1 cellular context compared by ENCODE assay signal in the genomic region with DNA sequence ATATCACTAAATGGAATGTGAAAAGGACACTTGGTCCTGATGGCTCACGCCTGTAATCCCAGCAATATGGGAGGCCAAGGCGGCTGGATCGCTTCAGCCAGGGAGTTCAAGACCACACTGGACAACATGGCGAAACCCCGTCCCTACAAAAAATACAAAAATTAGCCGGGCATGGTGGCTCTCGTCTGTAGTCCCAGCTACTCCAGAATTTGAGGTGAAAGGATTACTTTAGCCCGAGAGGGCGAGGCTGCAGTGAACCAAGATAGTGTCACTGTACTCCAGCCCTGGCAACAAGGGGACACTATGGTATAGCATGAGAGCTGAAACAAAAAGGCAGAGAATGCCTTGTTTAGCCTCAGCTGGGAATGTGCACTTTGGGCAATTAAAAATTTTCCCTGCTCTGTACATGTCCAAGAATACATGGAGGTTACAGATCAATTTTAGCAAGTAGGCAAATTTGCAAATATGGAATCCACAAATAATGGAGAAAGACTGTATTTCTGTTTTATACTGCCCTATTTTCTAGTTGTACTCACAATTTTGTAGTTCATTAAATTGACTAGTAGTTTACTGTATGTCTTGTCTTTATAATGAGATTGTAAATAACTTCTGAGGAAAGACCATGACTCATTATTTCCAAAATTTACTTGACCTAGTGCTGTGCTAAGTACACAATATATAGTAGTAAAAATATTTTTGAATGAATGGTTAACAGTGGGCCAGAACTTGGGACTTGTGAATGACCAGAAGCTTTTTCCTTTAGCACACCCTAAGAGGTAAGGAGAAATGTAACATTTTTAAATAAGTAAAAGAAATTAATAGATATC.
TF ChIP-seq lines count a peak whose summit lies in the region.

No MANE protein-coding gene starts in this region.

TF ChIP-seq in K562, 482 proteins besides CTCF, POLR2A, EP300 and RAD21 (continued from another document and continues in another):
- TF ChIP-seq, protein P1, sequence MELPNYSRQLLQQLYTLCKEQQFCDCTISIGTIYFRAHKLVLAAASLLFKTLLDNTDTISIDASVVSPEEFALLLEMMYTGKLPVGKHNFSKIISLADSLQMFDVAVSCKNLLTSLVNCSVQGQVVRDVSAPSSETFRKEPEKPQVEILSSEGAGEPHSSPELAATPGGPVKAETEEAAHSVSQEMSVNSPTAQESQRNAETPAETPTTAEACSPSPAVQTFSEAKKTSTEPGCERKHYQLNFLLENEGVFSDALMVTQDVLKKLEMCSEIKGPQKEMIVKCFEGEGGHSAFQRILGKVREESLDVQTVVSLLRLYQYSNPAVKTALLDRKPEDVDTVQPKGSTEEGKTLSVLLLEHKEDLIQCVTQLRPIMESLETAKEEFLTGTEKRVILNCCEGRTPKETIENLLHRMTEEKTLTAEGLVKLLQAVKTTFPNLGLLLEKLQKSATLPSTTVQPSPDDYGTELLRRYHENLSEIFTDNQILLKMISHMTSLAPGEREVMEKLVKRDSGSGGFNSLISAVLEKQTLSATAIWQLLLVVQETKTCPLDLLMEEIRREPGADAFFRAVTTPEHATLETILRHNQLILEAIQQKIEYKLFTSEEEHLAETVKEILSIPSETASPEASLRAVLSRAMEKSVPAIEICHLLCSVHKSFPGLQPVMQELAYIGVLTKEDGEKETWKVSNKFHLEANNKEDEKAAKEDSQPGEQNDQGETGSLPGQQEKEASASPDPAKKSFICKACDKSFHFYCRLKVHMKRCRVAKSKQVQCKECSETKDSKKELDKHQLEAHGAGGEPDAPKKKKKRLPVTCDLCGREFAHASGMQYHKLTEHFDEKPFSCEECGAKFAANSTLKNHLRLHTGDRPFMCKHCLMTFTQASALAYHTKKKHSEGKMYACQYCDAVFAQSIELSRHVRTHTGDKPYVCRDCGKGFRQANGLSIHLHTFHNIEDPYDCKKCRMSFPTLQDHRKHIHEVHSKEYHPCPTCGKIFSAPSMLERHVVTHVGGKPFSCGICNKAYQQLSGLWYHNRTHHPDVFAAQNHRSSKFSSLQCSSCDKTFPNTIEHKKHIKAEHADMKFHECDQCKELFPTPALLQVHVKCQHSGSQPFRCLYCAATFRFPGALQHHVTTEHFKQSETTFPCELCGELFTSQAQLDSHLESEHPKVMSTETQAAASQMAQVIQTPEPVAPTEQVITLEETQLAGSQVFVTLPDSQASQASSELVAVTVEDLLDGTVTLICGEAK (IDR thresholded peaks at IDR 0.05), result no peak
- TF ChIP-seq, protein P1 (CRISPR knock-in tag; IDR thresholded peaks at IDR 0.05), result no peak
- TF ChIP-seq NCOR1 (IDR thresholded peaks at IDR 0.05), result no peak
- no peak for TF ChIP-seq ZNF121 (CRISPR knock-in tag; conservative IDR thresholded peaks at IDR 0.05)
- no peak for TF ChIP-seq TCFL5 (CRISPR knock-in tag; conservative IDR thresholded peaks at IDR 0.05)
- TF ChIP-seq, protein P2, sequence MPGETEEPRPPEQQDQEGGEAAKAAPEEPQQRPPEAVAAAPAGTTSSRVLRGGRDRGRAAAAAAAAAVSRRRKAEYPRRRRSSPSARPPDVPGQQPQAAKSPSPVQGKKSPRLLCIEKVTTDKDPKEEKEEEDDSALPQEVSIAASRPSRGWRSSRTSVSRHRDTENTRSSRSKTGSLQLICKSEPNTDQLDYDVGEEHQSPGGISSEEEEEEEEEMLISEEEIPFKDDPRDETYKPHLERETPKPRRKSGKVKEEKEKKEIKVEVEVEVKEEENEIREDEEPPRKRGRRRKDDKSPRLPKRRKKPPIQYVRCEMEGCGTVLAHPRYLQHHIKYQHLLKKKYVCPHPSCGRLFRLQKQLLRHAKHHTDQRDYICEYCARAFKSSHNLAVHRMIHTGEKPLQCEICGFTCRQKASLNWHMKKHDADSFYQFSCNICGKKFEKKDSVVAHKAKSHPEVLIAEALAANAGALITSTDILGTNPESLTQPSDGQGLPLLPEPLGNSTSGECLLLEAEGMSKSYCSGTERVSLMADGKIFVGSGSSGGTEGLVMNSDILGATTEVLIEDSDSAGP (CRISPR knock-in tag; IDR thresholded peaks at IDR 0.05), result no peak
- TF ChIP-seq, protein P3, sequence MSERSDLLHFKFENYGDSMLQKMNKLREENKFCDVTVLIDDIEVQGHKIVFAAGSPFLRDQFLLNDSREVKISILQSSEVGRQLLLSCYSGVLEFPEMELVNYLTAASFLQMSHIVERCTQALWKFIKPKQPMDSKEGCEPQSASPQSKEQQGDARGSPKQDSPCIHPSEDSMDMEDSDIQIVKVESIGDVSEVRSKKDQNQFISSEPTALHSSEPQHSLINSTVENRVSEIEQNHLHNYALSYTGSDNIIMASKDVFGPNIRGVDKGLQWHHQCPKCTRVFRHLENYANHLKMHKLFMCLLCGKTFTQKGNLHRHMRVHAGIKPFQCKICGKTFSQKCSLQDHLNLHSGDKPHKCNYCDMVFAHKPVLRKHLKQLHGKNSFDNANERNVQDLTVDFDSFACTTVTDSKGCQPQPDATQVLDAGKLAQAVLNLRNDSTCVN (CRISPR knock-in tag; IDR thresholded peaks at IDR 0.05), result no peak
- TF ChIP-seq NFIC (IDR thresholded peaks at IDR 0.05), result no peak
- TF ChIP-seq HDAC1 (IDR thresholded peaks at IDR 0.05), result 0 out of 4 replicates have a peak, but pooled peaks of 1 of the 2 experiments have one; percentile 8
- TF ChIP-seq ZBED1 (IDR thresholded peaks at IDR 0.05), result no peak
- no peak for TF ChIP-seq MEF2D (tag; conservative IDR thresholded peaks at IDR 0.05; ENCODE audit: low read depth)
- TF ChIP-seq STAG1 (CRISPR knock-in tag; IDR thresholded peaks at IDR 0.05; ENCODE audit: borderline replicate concordance), result no peak
- TF ChIP-seq KAT8 (IDR thresholded peaks at IDR 0.05; ENCODE audit: low read depth), result no peak
- TF ChIP-seq POLR2G (IDR thresholded peaks at IDR 0.05; ENCODE audit: low read depth, low read length), result no peak
- no peak for TF ChIP-seq ZNF224 (CRISPR knock-in tag; IDR thresholded peaks at IDR 0.05)
- no peak for TF ChIP-seq TCF3 (CRISPR knock-in tag; IDR thresholded peaks at IDR 0.05)
- TF ChIP-seq SP2 (IDR thresholded peaks at IDR 0.05; ENCODE audit: extremely low read depth, low read depth, low read length, poor library complexity, severe bottlenecking), result no peak
- 0 out of 2 replicates have a peak, but pooled peaks have one; percentile 16 for TF ChIP-seq HDAC2 (IDR thresholded peaks at IDR 0.05)
- no peak for TF ChIP-seq ZFPM2 (CRISPR knock-in tag; IDR thresholded peaks at IDR 0.05)
- TF ChIP-seq ZNF445 (CRISPR knock-in tag; IDR thresholded peaks at IDR 0.05; ENCODE audit: low read depth), result no peak
- TF ChIP-seq, protein P4, sequence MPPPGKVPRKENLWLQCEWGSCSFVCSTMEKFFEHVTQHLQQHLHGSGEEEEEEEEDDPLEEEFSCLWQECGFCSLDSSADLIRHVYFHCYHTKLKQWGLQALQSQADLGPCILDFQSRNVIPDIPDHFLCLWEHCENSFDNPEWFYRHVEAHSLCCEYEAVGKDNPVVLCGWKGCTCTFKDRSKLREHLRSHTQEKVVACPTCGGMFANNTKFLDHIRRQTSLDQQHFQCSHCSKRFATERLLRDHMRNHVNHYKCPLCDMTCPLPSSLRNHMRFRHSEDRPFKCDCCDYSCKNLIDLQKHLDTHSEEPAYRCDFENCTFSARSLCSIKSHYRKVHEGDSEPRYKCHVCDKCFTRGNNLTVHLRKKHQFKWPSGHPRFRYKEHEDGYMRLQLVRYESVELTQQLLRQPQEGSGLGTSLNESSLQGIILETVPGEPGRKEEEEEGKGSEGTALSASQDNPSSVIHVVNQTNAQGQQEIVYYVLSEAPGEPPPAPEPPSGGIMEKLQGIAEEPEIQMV (tag; conservative IDR thresholded peaks at IDR 0.05; ENCODE audit: low read depth), result no peak
- no peak for TF ChIP-seq ZNF444 (CRISPR knock-in tag; IDR thresholded peaks at IDR 0.05)
- TF ChIP-seq ZNF699 (CRISPR knock-in tag; IDR thresholded peaks at IDR 0.05; ENCODE audit: insufficient replicate concordance), result no peak
- no peak for TF ChIP-seq ZNF764 (CRISPR knock-in tag; IDR thresholded peaks at IDR 0.05; ENCODE audit: low read depth)
- no peak for TF ChIP-seq PHB2 (IDR thresholded peaks at IDR 0.05; ENCODE audit: low read depth)
- no peak for TF ChIP-seq LARP7 (IDR thresholded peaks at IDR 0.05)
- no peak for TF ChIP-seq MYBL2 (IDR thresholded peaks at IDR 0.05; ENCODE audit: low read depth)
- no peak for TF ChIP-seq MYBL2 (CRISPR knock-in tag; IDR thresholded peaks at IDR 0.05; ENCODE audit: borderline replicate concordance)
- no peak for TF ChIP-seq ADNP (tag; IDR thresholded peaks at IDR 0.05)
- TF ChIP-seq KDM1A (IDR thresholded peaks at IDR 0.05), result no peak
- no peak for TF ChIP-seq ZC3H4 (CRISPR knock-in tag; IDR thresholded peaks at IDR 0.05; ENCODE audit: borderline replicate concordance)
- no peak for TF ChIP-seq ZNF184 (CRISPR knock-in tag; IDR thresholded peaks at IDR 0.05)
- TF ChIP-seq, protein P5, sequence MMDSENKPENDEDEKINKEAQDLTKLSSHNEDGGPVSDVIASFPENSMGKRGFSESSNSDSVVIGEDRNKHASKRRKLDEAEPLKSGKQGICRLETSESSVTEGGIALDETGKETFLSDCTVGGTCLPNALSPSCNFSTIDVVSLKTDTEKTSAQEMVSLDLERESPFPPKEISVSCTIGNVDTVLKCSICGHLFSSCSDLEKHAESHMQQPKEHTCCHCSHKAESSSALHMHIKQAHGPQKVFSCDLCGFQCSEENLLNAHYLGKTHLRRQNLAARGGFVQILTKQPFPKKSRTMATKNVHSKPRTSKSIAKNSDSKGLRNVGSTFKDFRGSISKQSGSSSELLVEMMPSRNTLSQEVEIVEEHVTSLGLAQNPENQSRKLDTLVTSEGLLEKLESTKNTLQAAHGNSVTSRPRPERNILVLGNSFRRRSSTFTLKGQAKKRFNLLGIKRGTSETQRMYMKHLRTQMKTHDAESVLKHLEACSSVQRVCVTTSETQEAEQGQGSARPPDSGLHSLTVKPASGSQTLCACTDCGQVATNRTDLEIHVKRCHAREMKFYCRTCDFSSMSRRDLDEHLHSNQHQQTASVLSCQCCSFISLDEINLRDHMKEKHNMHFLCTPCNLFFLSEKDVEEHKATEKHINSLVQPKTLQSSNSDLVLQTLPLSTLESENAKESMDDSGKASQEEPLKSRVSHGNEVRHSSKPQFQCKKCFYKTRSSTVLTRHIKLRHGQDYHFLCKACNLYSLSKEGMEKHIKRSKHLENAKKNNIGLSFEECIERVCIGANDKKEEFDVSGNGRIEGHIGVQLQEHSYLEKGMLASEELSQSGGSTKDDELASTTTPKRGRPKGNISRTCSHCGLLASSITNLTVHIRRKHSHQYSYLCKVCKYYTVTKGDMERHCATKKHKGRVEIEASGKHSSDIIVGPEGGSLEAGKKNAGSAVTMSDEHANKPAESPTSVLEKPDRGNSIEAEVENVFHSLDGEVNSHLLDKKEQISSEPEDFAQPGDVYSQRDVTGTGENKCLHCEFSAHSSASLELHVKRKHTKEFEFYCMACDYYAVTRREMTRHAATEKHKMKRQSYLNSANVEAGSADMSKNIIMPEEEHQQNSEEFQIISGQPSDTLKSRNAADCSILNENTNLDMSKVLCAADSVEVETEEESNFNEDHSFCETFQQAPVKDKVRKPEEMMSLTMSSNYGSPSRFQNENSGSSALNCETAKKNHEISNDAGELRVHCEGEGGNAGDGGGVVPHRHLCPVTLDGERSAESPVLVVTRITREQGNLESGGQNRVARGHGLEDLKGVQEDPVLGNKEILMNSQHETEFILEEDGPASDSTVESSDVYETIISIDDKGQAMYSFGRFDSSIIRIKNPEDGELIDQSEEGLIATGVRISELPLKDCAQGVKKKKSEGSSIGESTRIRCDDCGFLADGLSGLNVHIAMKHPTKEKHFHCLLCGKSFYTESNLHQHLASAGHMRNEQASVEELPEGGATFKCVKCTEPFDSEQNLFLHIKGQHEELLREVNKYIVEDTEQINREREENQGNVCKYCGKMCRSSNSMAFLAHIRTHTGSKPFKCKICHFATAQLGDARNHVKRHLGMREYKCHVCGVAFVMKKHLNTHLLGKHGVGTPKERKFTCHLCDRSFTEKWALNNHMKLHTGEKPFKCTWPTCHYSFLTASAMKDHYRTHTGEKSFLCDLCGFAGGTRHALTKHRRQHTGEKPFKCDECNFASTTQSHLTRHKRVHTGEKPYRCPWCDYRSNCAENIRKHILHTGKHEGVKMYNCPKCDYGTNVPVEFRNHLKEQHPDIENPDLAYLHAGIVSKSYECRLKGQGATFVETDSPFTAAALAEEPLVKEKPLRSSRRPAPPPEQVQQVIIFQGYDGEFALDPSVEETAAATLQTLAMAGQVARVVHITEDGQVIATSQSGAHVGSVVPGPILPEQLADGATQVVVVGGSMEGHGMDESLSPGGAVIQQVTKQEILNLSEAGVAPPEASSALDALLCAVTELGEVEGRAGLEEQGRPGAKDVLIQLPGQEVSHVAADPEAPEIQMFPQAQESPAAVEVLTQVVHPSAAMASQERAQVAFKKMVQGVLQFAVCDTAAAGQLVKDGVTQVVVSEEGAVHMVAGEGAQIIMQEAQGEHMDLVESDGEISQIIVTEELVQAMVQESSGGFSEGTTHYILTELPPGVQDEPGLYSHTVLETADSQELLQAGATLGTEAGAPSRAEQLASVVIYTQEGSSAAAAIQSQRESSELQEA (IDR thresholded peaks at IDR 0.05; ENCODE audit: low read depth), result no peak
- no peak for TF ChIP-seq ZNF584 (CRISPR knock-in tag; IDR thresholded peaks at IDR 0.05; ENCODE audit: low read depth)
- no peak for TF ChIP-seq RB1 (IDR thresholded peaks at IDR 0.05; ENCODE audit: low read depth)
- TF ChIP-seq MEIS2 (IDR thresholded peaks at IDR 0.05; ENCODE audit: partially characterized antibody), result no peak
- TF ChIP-seq ZNF212 (CRISPR knock-in tag; IDR thresholded peaks at IDR 0.05), result no peak
- TF ChIP-seq BHLHE40 (IDR thresholded peaks at IDR 0.05; ENCODE audit: low read length), result no peak
- no peak for TF ChIP-seq NCOA2 (IDR thresholded peaks at IDR 0.05; ENCODE audit: partially characterized antibody in 2 of 2)
- TF ChIP-seq PRMT5 (CRISPR knock-in tag; IDR thresholded peaks at IDR 0.05), result no peak
- no peak for TF ChIP-seq RUNX1 (IDR thresholded peaks at IDR 0.05; ENCODE audit: low read depth)
